ENCODE assay signal across 8 cellular contexts in the genomic region with DNA sequence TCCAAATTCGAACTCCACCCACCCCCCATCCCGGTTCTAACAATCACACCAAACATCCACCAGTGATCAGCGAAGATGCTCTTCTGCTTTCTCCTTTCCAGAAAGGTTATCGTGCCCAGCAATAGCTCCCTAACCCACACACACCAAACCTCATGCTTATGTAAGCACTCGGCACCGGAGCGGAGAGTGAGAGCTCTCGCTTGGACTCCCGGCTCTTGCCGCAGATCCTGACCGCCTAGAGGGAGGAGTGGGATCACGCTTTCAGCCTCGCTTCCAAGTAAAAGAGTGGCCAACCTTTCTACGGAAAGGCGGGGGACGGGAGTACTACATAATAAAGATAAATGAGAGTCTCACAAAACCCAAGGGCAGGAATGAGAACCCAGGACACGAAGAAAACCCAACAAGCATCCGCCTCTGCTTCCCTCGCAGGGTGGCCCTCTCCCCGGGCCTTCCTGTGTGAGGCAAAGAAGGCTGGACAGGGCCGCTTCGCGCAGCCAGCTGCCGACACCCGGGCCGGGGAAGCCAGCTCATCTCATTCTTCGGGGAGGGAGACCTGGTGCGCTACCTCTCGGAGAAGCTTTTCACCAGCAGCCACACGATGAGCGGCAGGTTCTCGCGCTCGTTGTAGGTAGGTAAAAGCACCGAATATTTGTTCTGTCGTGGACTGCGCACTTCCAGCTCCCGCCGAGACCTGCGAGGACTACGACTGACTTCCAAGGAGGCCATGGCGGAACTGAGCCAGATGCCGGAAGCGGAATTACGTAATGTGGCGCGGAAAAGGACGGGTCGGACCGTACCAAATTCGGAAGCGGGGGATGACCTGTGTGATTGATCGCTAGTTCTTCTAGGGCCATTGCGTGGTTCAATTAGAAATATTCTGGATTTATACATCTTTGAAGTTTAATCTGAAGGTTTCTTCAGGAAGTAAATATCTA. TPM values are rescaled to one million over a fixed set of nuclear protein-coding genes. Genes with fewer than 3 reads are reported as not detected.
DNase-seq lines count a peak whose midpoint lies in the region; ATAC-seq and TF ChIP-seq lines count a peak whose summit lies in the region.

A gene (minus strand): TSS at position 735 of the 935 bp plus-strand sequence. CDS start 9 bp downstream, at position 726.

- H3K4me2 ChIP-seq in Loucy (ENCODE audit: low read depth, low read length, poor library complexity, severe bottlenecking) (peak within 1 kb of the TSS; percentile 93), neural progenitor cell (peak within 1 kb of the TSS; percentile 92)

- peak; percentile 66 for ATAC-seq in foreskin keratinocyte

- peaks cover 71% of the 10 kb centered on the region for H3K79me2 ChIP-seq in Loucy (ENCODE audit: insufficient read depth, low read length)
- H3K79me2 ChIP-seq in neural progenitor cell (ENCODE audit: low read depth), result peaks cover 86% of the 10 kb centered on the region

- peak; percentile 88 for DNase-seq in EL
- DNase-seq in H4 (ENCODE audit: low spot score), result peak; percentile 84
- DNase-seq in SHP77 (lab: John Stamatoyannopoulos, UW), result peak; percentile 86 to 87
- DNase-seq in activated gamma-delta T cell (lab: John Stamatoyannopoulos, UW), result peak; percentile 31
- peak; percentile 66 to 86 for DNase-seq in foreskin keratinocyte
- peak; percentile 94 for DNase-seq in neural progenitor cell (ENCODE audit: low spot score)
- DNase-seq in stromal cell of bone marrow (ENCODE audit: low read depth), result peak; percentile 78

- H4K20me1 ChIP-seq in Loucy (ENCODE audit: insufficient read depth, low read length, poor library complexity, severe bottlenecking) (peaks cover 50% of the 10 kb centered on the region), neural progenitor cell (ENCODE audit: low read depth) (peaks cover 66% of the 10 kb centered on the region)

- peaks cover 11% of the 10 kb centered on the region for H3K36me3 Mint-ChIP-seq in neural progenitor cell

- H3K4me1 Mint-ChIP-seq in neural progenitor cell, result peaks cover 32% of the 10 kb centered on the region

- peak within 1 kb of the TSS; percentile 100 for H3K27ac ChIP-seq in foreskin keratinocyte
- peak within 1 kb of the TSS; percentile 96 for H3K27ac ChIP-seq in neural progenitor cell

- H3K27ac Mint-ChIP-seq in neural progenitor cell, result peak within 1 kb of the TSS; percentile 100

- H3K36me3 ChIP-seq in Loucy (ENCODE audit: insufficient read depth, low read length), result peaks cover 14% of the 10 kb centered on the region; the same call in 1 of the 2 replicates
- H3K36me3 ChIP-seq in neural progenitor cell, result peaks cover 4% of the 10 kb centered on the region

- H3K9me3 ChIP-seq in Loucy (ENCODE audit: insufficient read depth, low read depth, low read length) (no peaks in the 10 kb centered on the region), neural progenitor cell (ENCODE audit: low read depth) (no peaks in the 10 kb centered on the region)

- H3F3A ChIP-seq in Loucy (ENCODE audit: low read depth) (no peaks in the 10 kb centered on the region), neural progenitor cell (ENCODE audit: low read depth) (peaks cover 5% of the 10 kb centered on the region)

- H3K27me3 Mint-ChIP-seq in neural progenitor cell (ENCODE audit: insufficient read depth, low read depth), result peaks cover 4% of the 10 kb centered on the region

- H3K9me3 Mint-ChIP-seq in neural progenitor cell, result no peaks in the 10 kb centered on the region

- no peak for TF ChIP-seq CTCF in Loucy (conservative IDR thresholded peaks at IDR 0.05; ENCODE audit: low read length)
- no peak for TF ChIP-seq CTCF in foreskin keratinocyte (conservative IDR thresholded peaks at IDR 0.05)
- no peak for TF ChIP-seq CTCF in neural progenitor cell (IDR thresholded peaks at IDR 0.05)

- H3K4me1 ChIP-seq in Loucy (ENCODE audit: insufficient read depth, low read length, poor library complexity, severe bottlenecking) (peaks cover 25% of the 10 kb centered on the region), foreskin keratinocyte (peaks cover 14% of the 10 kb centered on the region), neural progenitor cell (peaks cover 13% of the 10 kb centered on the region)

- H3K9ac ChIP-seq in Loucy (ENCODE audit: low read depth, low read length, poor library complexity, severe bottlenecking) (peak within 1 kb of the TSS; percentile 88), neural progenitor cell (peak within 1 kb of the TSS; percentile 98)

- H3K27me3 ChIP-seq in Loucy (ENCODE audit: insufficient read depth, low read length, poor library complexity, severe bottlenecking), result no peaks in the 10 kb centered on the region
- no peaks in the 10 kb centered on the region for H3K27me3 ChIP-seq in foreskin keratinocyte
- H3K27me3 ChIP-seq in neural progenitor cell, result no peaks in the 10 kb centered on the region

- H2AFZ ChIP-seq in Loucy (ENCODE audit: low read length) (peak within 1 kb of the TSS; percentile 98), neural progenitor cell (replicated peaks) (peak within 1 kb of the TSS; percentile 98)

- H3K4me3 ChIP-seq in Loucy (ENCODE audit: low read length, poor library complexity, severe bottlenecking), result peak within 1 kb of the TSS; percentile 95
- peak within 1 kb of the TSS; percentile 94 for H3K4me3 ChIP-seq in neural progenitor cell

- H3K4me3 Mint-ChIP-seq in neural progenitor cell, result peak within 1 kb of the TSS; percentile 100

- no peaks in the 10 kb centered on the region for H3K9me2 ChIP-seq in Loucy (replicated peaks; ENCODE audit: low read depth, low read length)

RNA-seq across cellular contexts. Expression of the gene that starts here (rescaled TPM):
- total RNA-seq in H4 (2014; rRNA removed; shearing (Covaris generic)), result 115 and 141 TPM in 2 replicates
- total RNA-seq in foreskin keratinocyte (74.5 and 78.3 TPM in 2 replicates), neural progenitor cell (ENCODE audit: low replicate concordance) (76.7 and 173 TPM in 2 replicates)
- polyA plus RNA-seq in foreskin keratinocyte, result 76.7 and 84.2 TPM in 2 replicates

Comparison
In these comparisons a context has a peak if more than half of its experiments do, and no peak if none do; other contexts are left out.
1. Peak in every context shown above with its lines: DNase-seq, ATAC-seq, H3K4me3 ChIP-seq and H3K27ac ChIP-seq.
2. DNase-seq: peak in every context shown above with its lines; median percentile 94 in neural progenitor cell; 88 in EL; 86 in SHP77; 84 in H4; 78 in stromal cell of bone marrow; 76 in foreskin keratinocyte; 31 in activated gamma-delta T cell.